34 cellular contexts compared by ENCODE assay signal in genomic region chr3:17558565-17558964, GRCh38.
DNase-seq lines count a peak whose midpoint lies in the region; ATAC-seq, FAIRE-seq and TF ChIP-seq lines count a peak whose summit lies in the region.
"Had no signal": no experiment of that assay in that cellular context is flagged by ENCODE, and none has a peak within 500 bp of the region (broad histone marks: within the 10 kb centered on the region; RNA-seq: fewer than 3 reads in every experiment).

No MANE protein-coding gene starts in this region.

- H3K4me1 ChIP-seq in HEK293 (ENCODE audit: control insufficient read depth, insufficient read depth, low read length) = peaks cover 4% of the 10 kb centered on the region; the same call in 1 of the 2 replicates
- H3K4me1 ChIP-seq in GM12878 (ENCODE audit: control insufficient read depth, insufficient read depth, low read length) = no peaks in the 10 kb centered on the region
- H3K4me1 ChIP-seq in K562 (replicated peaks in 1 of 2; ENCODE audit: control insufficient read depth in 2 of 2, insufficient read depth in 2 of 2, low read length in 2 of 2) = no peaks in the 10 kb centered on the region
- no peaks in the 10 kb centered on the region for H3K4me1 ChIP-seq in osteoblast (ENCODE audit: insufficient read depth, low read length)
- H3K4me1 ChIP-seq in foreskin keratinocyte = no peaks in the 10 kb centered on the region
- H3K4me1 ChIP-seq: BE2C; BLaER1; BLaER1 treated with 17β-estradiol and CSF1 and Interleukin-3, amounts not matched to agents 10 nM and 100 nM had no signal

- FAIRE-seq in GM12878 (lab: Jason Lieb, UNC) (no peak), K562 (lab: Jason Lieb, UNC) (no peak)
- FAIRE-seq: A549, D721Med had no signal

- H3K4me2 ChIP-seq in GM12878 (ENCODE audit: control insufficient read depth, insufficient read depth) (no peak overlapping the region), K562 (ENCODE audit: insufficient read depth, low read length) (no peak overlapping the region), osteoblast (ENCODE audit: insufficient read depth, low read length) (no peak overlapping the region)
- H3K4me2 ChIP-seq: A549; BLaER1; BLaER1 treated with 17β-estradiol and CSF1 and Interleukin-3, amounts not matched to agents 10 nM and 100 nM had no signal

- BruUV-seq in GM12878 (replicated peaks; lab: Mats Ljungman, UMichigan) (no TSS peak), K562 (replicated peaks; lab: Mats Ljungman, UMichigan) (no TSS peak)

- in situ Hi-C loops in GM12878 (cut with MboI) (no loop called here), K562 (cut with MboI) (no loop called here)

- no peak overlapping the region for H3K4me3 ChIP-seq in HEK293 (ENCODE audit: low read depth, low read length)
- no peak overlapping the region for H3K4me3 ChIP-seq in GM12878
- H3K4me3 ChIP-seq in K562 = no peak overlapping the region
- no peak overlapping the region for H3K4me3 ChIP-seq in osteoblast (ENCODE audit: insufficient read depth, low read length)
- H3K4me3 ChIP-seq: A549; BLaER1; BLaER1 treated with 17β-estradiol and CSF1 and Interleukin-3, amounts not matched to agents 10 nM and 100 nM had no signal

- H3K36me3 ChIP-seq in HEK293 (ENCODE audit: control insufficient read depth in 2 of 2, insufficient read depth in 1 of 2, low read length in 2 of 2) = no peaks in the 10 kb centered on the region
- no peaks in the 10 kb centered on the region; a peak in 1 of 4 replicates for H3K36me3 ChIP-seq in GM12878 (ENCODE audit: control insufficient read depth in 2 of 2, insufficient read depth in 2 of 2, low read length in 1 of 2)
- H3K36me3 ChIP-seq in K562 (ENCODE audit: control insufficient read depth, insufficient read depth, low read length) = no peaks in the 10 kb centered on the region
- no peaks in the 10 kb centered on the region for H3K36me3 ChIP-seq in osteoblast (ENCODE audit: insufficient read depth, low read length)
- H3K36me3 ChIP-seq: BE2C had no signal

- H3K79me2 ChIP-seq in GM12878 (ENCODE audit: control insufficient read depth, insufficient read depth, low read length) (no peaks in the 10 kb centered on the region), K562 (ENCODE audit: control insufficient read depth, insufficient read depth, low read length) (no peaks in the 10 kb centered on the region), osteoblast (ENCODE audit: insufficient read depth, low read length) (no peaks in the 10 kb centered on the region)

- H3K27ac ChIP-seq in HEK293 (ENCODE audit: extremely low read depth, low read depth, low read length) (no peak overlapping the region), GM12878 (ENCODE audit: control insufficient read depth, insufficient read depth) (no peak overlapping the region), K562 (ENCODE audit: extremely low read depth, low read depth, low read length) (no peak overlapping the region), osteoblast (ENCODE audit: low read depth, low read length) (no peak overlapping the region), foreskin keratinocyte (no peak overlapping the region)
- H3K27ac ChIP-seq: 22Rv1; A549; BLaER1; BLaER1 treated with 17β-estradiol and CSF1 and Interleukin-3, amounts not matched to agents 10 nM and 100 nM; C4-2B had no signal

- no peaks in the 10 kb centered on the region for H3K9me1 ChIP-seq in K562 (ENCODE audit: control insufficient read depth, insufficient read depth, low read length)

- H3K9ac ChIP-seq in GM12878 (ENCODE audit: control insufficient read depth, insufficient read depth, low read length) (no peak overlapping the region), K562 (ENCODE audit: insufficient read depth in 1 of 2, low read depth in 2 of 2, low read length in 2 of 2) (no peak overlapping the region)
- H3K9ac ChIP-seq: BLaER1; BLaER1 treated with 17β-estradiol and CSF1 and Interleukin-3, amounts not matched to agents 10 nM and 100 nM had no signal

- H3K9me3 ChIP-seq in HEK293 (ENCODE audit: control insufficient read depth, insufficient read depth, low read depth, low read length) = no peaks in the 10 kb centered on the region
- no peaks in the 10 kb centered on the region; the same call in 1 of the 3 replicates for H3K9me3 ChIP-seq in GM12878 (replicated peaks; ENCODE audit: control insufficient read depth, insufficient read depth, low read length)
- H3K9me3 ChIP-seq in K562 (replicated peaks; ENCODE audit: control insufficient read depth, insufficient read depth, low read depth, low read length) = no peaks in the 10 kb centered on the region
- H3K9me3 ChIP-seq in osteoblast (ENCODE audit: low read depth, low read length) = no peaks in the 10 kb centered on the region
- H3K9me3 ChIP-seq: A549; BE2C; BLaER1; BLaER1 treated with 17β-estradiol and CSF1 and Interleukin-3, amounts not matched to agents 10 nM and 100 nM; Caco-2 had no signal

- TF ChIP-seq EP300 in GM12878 (IDR thresholded peaks at IDR 0.05; ENCODE audit: borderline replicate concordance in 1 of 2, control insufficient read depth in 1 of 2, low read depth in 2 of 2, low read length in 2 of 2) (no peak), K562 (IDR thresholded peaks at IDR 0.05; ENCODE audit: low read length) (no peak)

- SMC1A ChIA-PET in GM12878 (lab: Charles Lee; ENCODE audit: uncharacterized antibody, unreplicated experiment) = interaction anchor here (0.7 kb wide), 1 partner anchor 52 kb away, joined by 3 read pairs; no protein-coding TSS in a partner anchor

- ATAC-seq in GM12878 (no peak), K562 (no peak), foreskin keratinocyte (no peak)
- ATAC-seq: A549; CD8-positive, alpha-beta T cell had no signal

- intact Hi-C loops in GM12878 (cut with micrococcal nuclease; ENCODE audit: unreplicated experiment) (no loop called here), K562 (cut with micrococcal nuclease) (no loop called here)

- no peak overlapping the region for H2AFZ ChIP-seq in GM12878 (ENCODE audit: control insufficient read depth, low read depth, low read length)
- H2AFZ ChIP-seq in K562 (ENCODE audit: low read depth, low read length) = no peak overlapping the region
- no peak overlapping the region for H2AFZ ChIP-seq in osteoblast (ENCODE audit: low read length)

- TF ChIP-seq RAD21 in GM12878 (IDR thresholded peaks at IDR 0.05; ENCODE audit: insufficient read depth, low read depth, low read length) (no peak), K562 (CRISPR knock-in tag; conservative IDR thresholded peaks at IDR 0.05 in 1 of 2, IDR thresholded peaks at IDR 0.05 in 1 of 2) (no peak)

- RAD21 ChIA-PET in GM12878 (lab: Charles Lee; ENCODE audit: unreplicated experiment) = interaction anchor here (1.5 kb wide), 1 partner anchor 283 kb away, joined by 4 read pairs; no protein-coding TSS in a partner anchor

- POLR2A ChIA-PET in HEK293 (lab: Yijun Ruan, JAX) (no interaction called here), GM12878 (lab: Charles Lee) (no interaction called here), K562 (lab: Yijun Ruan, JAX) (no interaction called here)

- no peak for DNase-seq in GM12878 (ENCODE audit: low read depth, low spot score)
- no peak for DNase-seq in K562 (ENCODE audit: extremely low read depth in 1 of 4, low spot score in 3 of 4)
- peak; percentile 26 for DNase-seq in osteoblast (ENCODE audit: insufficient read length, low spot score, missing footprints)
- no peak for DNase-seq in glomerular visceral epithelial cell (ENCODE audit: extremely low spot score)
- no peak for DNase-seq in foreskin keratinocyte
- no peak for DNase-seq in SW480 (ENCODE audit: low spot score)
- DNase-seq in kidney glomerular epithelial cell (lab: John Stamatoyannopoulos, UW) = no peak
- DNase-seq: 8988T; ACHN; AML-193; BE2C; C1 segment of cervical spinal cord; Caco-2; Calu3; CD4-positive, alpha-beta memory T cell; CD4-positive, alpha-beta T cell; CD4-positive, CD25-positive, alpha-beta regulatory T cell; CD8-positive, alpha-beta memory T cell; CD8-positive, alpha-beta T cell; COR-L47; DMS 273 treated with DMSO at 0.1 percent for 48 hours; DMS153; DMS53; DMS79; DMS79 treated with DMSO at 0.1 percent for 48 hours; DND-41; EL had no signal

- H4K20me1 ChIP-seq in GM12878 (ENCODE audit: control insufficient read depth, insufficient read depth) (no peaks in the 10 kb centered on the region), K562 (replicated peaks; ENCODE audit: control insufficient read depth, insufficient read depth, low read length) (no peaks in the 10 kb centered on the region), osteoblast (ENCODE audit: insufficient read depth, low read length) (no peaks in the 10 kb centered on the region)
- H4K20me1 ChIP-seq: BLaER1; BLaER1 treated with 17β-estradiol and CSF1 and Interleukin-3, amounts not matched to agents 10 nM and 100 nM had no signal

- H3K27me3 ChIP-seq in GM12878 (replicated peaks in 1 of 2; ENCODE audit: control insufficient read depth in 2 of 2, insufficient read depth in 2 of 2, low read length in 1 of 2) (no peaks in the 10 kb centered on the region), K562 (ENCODE audit: control insufficient read depth in 2 of 2, insufficient read depth in 2 of 2, low read length in 2 of 2) (no peaks in the 10 kb centered on the region), osteoblast (ENCODE audit: insufficient read depth, low read length) (no peaks in the 10 kb centered on the region), foreskin keratinocyte (no peaks in the 10 kb centered on the region)
- H3K27me3 ChIP-seq: BE2C; BLaER1; BLaER1 treated with 17β-estradiol and CSF1 and Interleukin-3, amounts not matched to agents 10 nM and 100 nM had no signal

- CTCF ChIA-PET in HEK293 (lab: Yijun Ruan, JAX) (interaction anchor here (1.6 kb wide), 1 partner anchor 282 kb away, joined by 3 read pairs; no protein-coding TSS in a partner anchor), GM12878 (lab: Yijun Ruan, JAX) (no interaction called here), K562 (lab: Yijun Ruan, JAX; ENCODE audit: low intra/inter-chr PET ratio) (no interaction called here)

- TF ChIP-seq CTCF in HEK293 (tag by site-specific recombination; IDR thresholded peaks at IDR 0.05) = no peak
- TF ChIP-seq CTCF in GM12878 (IDR thresholded peaks at IDR 0.05 in 2 of 3, conservative IDR thresholded peaks at IDR 0.05 in 1 of 3; ENCODE audit: control insufficient read depth in 2 of 3, extremely low read depth in 1 of 3, insufficient read depth in 1 of 3, low read depth in 3 of 3, low read length in 3 of 3) = no peak
- no peak for TF ChIP-seq CTCF in K562 (IDR thresholded peaks at IDR 0.05 in 2 of 3, conservative IDR thresholded peaks at IDR 0.05 in 1 of 3; ENCODE audit: insufficient read depth in 2 of 3, low read depth in 1 of 3, low read length in 3 of 3)
- no peak for TF ChIP-seq CTCF in osteoblast (IDR thresholded peaks at IDR 0.05; ENCODE audit: extremely low read depth, low read depth, low read length)
- no peak for TF ChIP-seq CTCF in foreskin keratinocyte (conservative IDR thresholded peaks at IDR 0.05)

- TF ChIP-seq POLR2A in GM12878 (IDR thresholded peaks at IDR 0.05; ENCODE audit: low read depth, low read length) = no peak
- no peak for TF ChIP-seq POLR2A in K562 (conservative IDR thresholded peaks at IDR 0.05)

- 98% methylated on average over 3 of the region's 3 CpGs for WGBS in GM12878 (ENCODE audit: insufficient coverage, insufficient replicate concordance, low lambda C conversion rate, missing lambda C conversion rate)
- WGBS in K562 (ENCODE audit: insufficient coverage, low coverage, missing lambda C conversion rate) = 73% methylated on average over 3 of the region's 3 CpGs
